9 cellular contexts compared by ENCODE assay signal in genomic region chr5:156835905-156836304, GRCh38. TPM values are rescaled to one million over a fixed set of nuclear protein-coding genes. Genes with fewer than 3 reads are reported as not detected.
A peak's percentile ranks its signal among the peaks of the same experiment; 100 is the strongest.
DNase-seq lines count a peak whose midpoint lies in the region; ATAC-seq and TF ChIP-seq lines count a peak whose summit lies in the region.
"Had no signal": no experiment of that assay in that cellular context is flagged by ENCODE, and none has a peak within 500 bp of the region (broad histone marks: within the 10 kb centered on the region; RNA-seq: fewer than 3 reads in every experiment).

No MANE protein-coding gene starts in this region.

- no peak for TF ChIP-seq POLR2A in esophagus squamous epithelium (IDR thresholded peaks at IDR 0.05)

- peaks cover 21% of the 10 kb centered on the region for H3K27me3 Mint-ChIP-seq in activated CD4-positive, alpha-beta memory T cell treated with anti-CD3 and anti-CD28 coated beads, Interleukin-2, amount 10 ng/mL, durations not matched to agents 7 days and 5 days
- peaks cover 2% of the 10 kb centered on the region for H3K27me3 Mint-ChIP-seq in activated CD4-positive, alpha-beta memory T cell treated with anti-CD3 and anti-CD28 coated beads for 36 hours

- POLR2A ChIA-PET in activated CD4-positive, alpha-beta memory T cell treated with anti-CD3 and anti-CD28 coated beads, Interleukin-2, amount 10 ng/mL, durations not matched to agents 7 days and 5 days (lab: Charles Lee) = no interaction called here
- POLR2A ChIA-PET in activated CD4-positive, alpha-beta memory T cell treated with anti-CD3 and anti-CD28 coated beads for 36 hours (lab: Charles Lee) = no interaction called here

- no peak overlapping the region for H3K27ac ChIP-seq in OCI-LY3 (ENCODE audit: low read length)
- no peak overlapping the region for H3K27ac ChIP-seq in esophagus squamous epithelium

- H4K20me1 ChIP-seq in OCI-LY3 (ENCODE audit: insufficient read depth, low read length) = no peaks in the 10 kb centered on the region

- H3K4me3 ChIP-seq in OCI-LY3 (ENCODE audit: low read length) = no peak overlapping the region
- H3K4me3 ChIP-seq in esophagus squamous epithelium = no peak overlapping the region

- H3K9me3 ChIP-seq in OCI-LY3 (ENCODE audit: insufficient read depth, low read length) (no peaks in the 10 kb centered on the region), esophagus squamous epithelium (no peaks in the 10 kb centered on the region)
- H3K9me3 ChIP-seq: BE2C had no signal

- no peak overlapping the region for H3K9ac ChIP-seq in OCI-LY3 (ENCODE audit: low read length)

- DNase-seq in activated CD4-positive, alpha-beta memory T cell treated with anti-CD3 and anti-CD28 coated beads, Interleukin-2, amount 10 ng/mL, durations not matched to agents 7 days and 5 days = peak; percentile 18
- no peak for DNase-seq in activated CD4-positive, alpha-beta memory T cell treated with anti-CD3 and anti-CD28 coated beads for 36 hours
- DNase-seq in renal cortical epithelial cell (ENCODE audit: low read depth) (peak; percentile 59), mucosa of gallbladder (ENCODE audit: low spot score) (no peak), esophagus squamous epithelium (lab: John Stamatoyannopoulos, UW) (no peak), C1 segment of cervical spinal cord (lab: John Stamatoyannopoulos, UW) (no peak)
- DNase-seq: BE2C had no signal

- H3K36me3 ChIP-seq in OCI-LY3 (replicated peaks; ENCODE audit: low read depth, low read length) (no peaks in the 10 kb centered on the region), esophagus squamous epithelium (no peaks in the 10 kb centered on the region)
- H3K36me3 ChIP-seq: BE2C had no signal

- H3K36me3 Mint-ChIP-seq in activated CD4-positive, alpha-beta memory T cell treated with anti-CD3 and anti-CD28 coated beads, Interleukin-2, amount 10 ng/mL, durations not matched to agents 7 days and 5 days (ENCODE audit: low read depth) = no peaks in the 10 kb centered on the region
- H3K36me3 Mint-ChIP-seq in activated CD4-positive, alpha-beta memory T cell treated with anti-CD3 and anti-CD28 coated beads for 36 hours = no peaks in the 10 kb centered on the region

- no peak overlapping the region for H2AFZ ChIP-seq in OCI-LY3 (ENCODE audit: low read depth, low read length)

- intact Hi-C loops in activated CD4-positive, alpha-beta memory T cell treated with anti-CD3 and anti-CD28 coated beads for 36 hours (cut with micrococcal nuclease) = loop anchor here (2.0 kb wide), 1 partner anchor 99 kb away; no protein-coding TSS in a partner anchor
- intact Hi-C loops in esophagus squamous epithelium (cut with DNase I) = no loop called here

- H3K27me3 ChIP-seq in OCI-LY3 (ENCODE audit: low read depth, low read length) (no peaks in the 10 kb centered on the region), esophagus squamous epithelium (no peaks in the 10 kb centered on the region)
- H3K27me3 ChIP-seq: BE2C had no signal

- no peak overlapping the region for H3K4me3 Mint-ChIP-seq in activated CD4-positive, alpha-beta memory T cell treated with anti-CD3 and anti-CD28 coated beads, Interleukin-2, amount 10 ng/mL, durations not matched to agents 7 days and 5 days
- no peak overlapping the region for H3K4me3 Mint-ChIP-seq in activated CD4-positive, alpha-beta memory T cell treated with anti-CD3 and anti-CD28 coated beads for 36 hours

- H3K4me1 ChIP-seq in OCI-LY3 (ENCODE audit: low read length) (no peaks in the 10 kb centered on the region), esophagus squamous epithelium (no peaks in the 10 kb centered on the region)
- H3K4me1 ChIP-seq: BE2C had no signal

- H3K27ac Mint-ChIP-seq in activated CD4-positive, alpha-beta memory T cell treated with anti-CD3 and anti-CD28 coated beads, Interleukin-2, amount 10 ng/mL, durations not matched to agents 7 days and 5 days = no peak overlapping the region
- no peak overlapping the region for H3K27ac Mint-ChIP-seq in activated CD4-positive, alpha-beta memory T cell treated with anti-CD3 and anti-CD28 coated beads for 36 hours

- ATAC-seq in GM21723 (IDR thresholded peaks at IDR 0.05; ENCODE audit: unreplicated experiment) = peak; percentile 72

- no peaks in the 10 kb centered on the region for H3K79me2 ChIP-seq in OCI-LY3 (ENCODE audit: low read length)

- H3K4me2 ChIP-seq in OCI-LY3 (ENCODE audit: low read length) = no peak overlapping the region

- TF ChIP-seq CTCF in OCI-LY3 (IDR thresholded peaks at IDR 0.05; ENCODE audit: low read depth, low read length) (peak; percentile 38), esophagus squamous epithelium (IDR thresholded peaks at IDR 0.05) (no peak)

- H3K4me1 Mint-ChIP-seq in activated CD4-positive, alpha-beta memory T cell treated with anti-CD3 and anti-CD28 coated beads, Interleukin-2, amount 10 ng/mL, durations not matched to agents 7 days and 5 days = peaks cover 7% of the 10 kb centered on the region
- no peaks in the 10 kb centered on the region for H3K4me1 Mint-ChIP-seq in activated CD4-positive, alpha-beta memory T cell treated with anti-CD3 and anti-CD28 coated beads for 36 hours (ENCODE audit: low read depth)

- CTCF ChIA-PET in activated CD4-positive, alpha-beta memory T cell treated with anti-CD3 and anti-CD28 coated beads, Interleukin-2, amount 10 ng/mL, durations not matched to agents 7 days and 5 days (lab: Charles Lee) = interaction anchor here (0.6 to 4.2 kb wide), 11 partner anchors 21 to 320 kb away, joined by 3 to 22 read pairs (median 3); partner anchors contain the start of gene MED7
- CTCF ChIA-PET in activated CD4-positive, alpha-beta memory T cell treated with anti-CD3 and anti-CD28 coated beads for 36 hours (lab: Charles Lee) = interaction anchor here (0.6 to 1.4 kb wide), 8 partner anchors 12 to 296 kb away, joined by 3 to 6 read pairs (median 3); no protein-coding TSS in a partner anchor

- 56 to 76% methylated on average over 3 of the region's 3 CpGs for WGBS in esophagus squamous epithelium, 2 donors

- no peaks in the 10 kb centered on the region for H3K9me3 Mint-ChIP-seq in activated CD4-positive, alpha-beta memory T cell treated with anti-CD3 and anti-CD28 coated beads, Interleukin-2, amount 10 ng/mL, durations not matched to agents 7 days and 5 days
- H3K9me3 Mint-ChIP-seq in activated CD4-positive, alpha-beta memory T cell treated with anti-CD3 and anti-CD28 coated beads for 36 hours = no peaks in the 10 kb centered on the region

RNA-seq across cellular contexts. Expression of gene PPP1R2B, which starts 14.2 kb away (rescaled TPM):
- not detected for total RNA-seq in activated CD4-positive, alpha-beta memory T cell treated with anti-CD3 and anti-CD28 coated beads, Interleukin-2, amount 10 ng/mL, durations not matched to agents 7 days and 5 days
- total RNA-seq in activated CD4-positive, alpha-beta memory T cell treated with anti-CD3 and anti-CD28 coated beads for 36 hours = under 1 TPM; 0.14 to 0.19 TPM
- total RNA-seq in renal cortical epithelial cell (0.05 and 0.17 TPM in 2 replicates), mucosa of gallbladder (not detected), esophagus squamous epithelium (under 1 TPM in 1 of 4 donors, not detected in 3; 0.12 TPM)

Comparison
In these comparisons a context has a peak if more than half of its experiments do, and no peak if none do; other contexts are left out.
1. DNase-seq: peak in activated CD4-positive, alpha-beta memory T cell treated with anti-CD3 and anti-CD28 coated beads, Interleukin-2, amount 10 ng/mL, durations not matched to agents 7 days and 5 days (single experiment) and renal cortical epithelial cell (single experiment); none in activated CD4-positive, alpha-beta memory T cell treated with anti-CD3 and anti-CD28 coated beads for 36 hours (single experiment), mucosa of gallbladder (single experiment), esophagus squamous epithelium (single experiment) and C1 segment of cervical spinal cord (0 of 14).